8 cellular contexts compared by ENCODE assay signal in the genomic region with DNA sequence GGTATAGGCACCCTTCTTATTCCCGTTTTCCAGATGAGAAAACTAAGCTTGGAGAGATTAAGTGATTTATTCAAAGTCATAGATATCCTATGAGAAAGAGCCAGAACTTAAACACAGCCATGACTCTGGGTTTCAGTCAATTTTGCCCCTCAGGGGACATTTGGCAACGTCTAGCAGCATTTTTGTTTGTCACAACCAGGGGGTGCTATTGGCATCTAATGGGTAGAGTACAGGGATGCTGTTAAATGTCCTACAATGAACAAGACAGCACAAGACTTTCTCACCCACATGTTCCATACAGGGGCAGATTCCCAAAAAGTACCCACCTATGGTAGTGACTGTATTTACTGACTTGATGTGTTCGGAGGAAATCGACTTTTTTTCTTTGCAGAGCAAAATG. TPM values are rescaled to one million over a fixed set of nuclear protein-coding genes. Genes with fewer than 3 reads are reported as not detected.
A peak's percentile ranks its signal among the peaks of the same experiment; 100 is the strongest.
DNase-seq lines count a peak whose midpoint lies in the region; ATAC-seq and TF ChIP-seq lines count a peak whose summit lies in the region.

No MANE protein-coding gene starts in this region.

- no peak for DNase-seq in BJ (ENCODE audit: low read depth)
- peak; percentile 40 for DNase-seq in H7
- DNase-seq in RWPE2 (ENCODE audit: low spot score): no peak
- DNase-seq in iPS-NIHi11 (ENCODE audit: low spot score): peak; percentile 29
- no peak for DNase-seq in natural killer cell
- no peak for DNase-seq in colonic mucosa
- no peak for DNase-seq in T1000 (lab: John Stamatoyannopoulos, UW)

- H3K4me1 ChIP-seq in RWPE2 (ENCODE audit: insufficient read depth, poor library complexity, severe bottlenecking) (no peaks in the 10 kb centered on the region), colonic mucosa (no peaks in the 10 kb centered on the region)

- no peaks in the 10 kb centered on the region for H3K4me1 Mint-ChIP-seq in natural killer cell

- H3K9ac ChIP-seq in colonic mucosa (ENCODE audit: low read depth in 2 of 2, low read length in 2 of 2): no peak overlapping the region

- H3K9me3 Mint-ChIP-seq in natural killer cell: no peaks in the 10 kb centered on the region

- ATAC-seq in RWPE2 (ENCODE audit: low read depth): no peak
- ATAC-seq in natural killer cell: no peak
- ATAC-seq in GM21825 (IDR thresholded peaks at IDR 0.05; ENCODE audit: unreplicated experiment): no peak

- TF ChIP-seq CTCF in BJ (IDR thresholded peaks at IDR 0.05; ENCODE audit: insufficient read depth, low read depth, low read length): peak; percentile 51
- TF ChIP-seq CTCF in RWPE2 (IDR thresholded peaks at IDR 0.05; ENCODE audit: poor library complexity, severe bottlenecking): peak; percentile 64
- no peak for TF ChIP-seq CTCF in natural killer cell (IDR thresholded peaks at IDR 0.05)
- TF ChIP-seq CTCF in colonic mucosa (IDR thresholded peaks at IDR 0.05): no peak

- no peaks in the 10 kb centered on the region for H3K36me3 Mint-ChIP-seq in natural killer cell

- CTCF ChIA-PET in BJ (lab: Yijun Ruan, JAX): interaction anchor here (1.8 kb wide), 1 partner anchor 557 kb away, joined by 7 read pairs; no protein-coding TSS in a partner anchor

- peaks cover 12% of the 10 kb centered on the region for H3K27me3 ChIP-seq in BJ (ENCODE audit: control insufficient read depth, insufficient read depth, low read length)
- peaks cover 18% of the 10 kb centered on the region for H3K27me3 ChIP-seq in H7 (ENCODE audit: control insufficient read depth, insufficient read depth, low read length)
- peaks cover 15% of the 10 kb centered on the region for H3K27me3 ChIP-seq in RWPE2 (ENCODE audit: insufficient read depth, poor library complexity, severe bottlenecking)
- H3K27me3 ChIP-seq in colonic mucosa: peaks cover 11% of the 10 kb centered on the region

- H3K4me3 ChIP-seq in BJ (ENCODE audit: low read depth, low read length): no peak overlapping the region
- H3K4me3 ChIP-seq in H7 (ENCODE audit: insufficient read depth, low read depth, low read length): no peak overlapping the region
- no peak overlapping the region for H3K4me3 ChIP-seq in RWPE2 (ENCODE audit: severe bottlenecking)
- no peak overlapping the region for H3K4me3 ChIP-seq in colonic mucosa

- H3K9me3 ChIP-seq in RWPE2 (ENCODE audit: severe bottlenecking) (no peaks in the 10 kb centered on the region), colonic mucosa (no peaks in the 10 kb centered on the region)

- intact Hi-C loops in natural killer cell (cut with micrococcal nuclease): no loop called here
- intact Hi-C loops in colonic mucosa (cut with DNase I): no loop called here

- no peak overlapping the region for H3K27ac ChIP-seq in RWPE2 (ENCODE audit: poor library complexity, severe bottlenecking)
- H3K27ac ChIP-seq in colonic mucosa: no peak overlapping the region

- H3K27ac Mint-ChIP-seq in natural killer cell: no peak overlapping the region

- no peaks in the 10 kb centered on the region for H3K36me3 ChIP-seq in BJ (ENCODE audit: control insufficient read depth, insufficient read depth, low read length)
- H3K36me3 ChIP-seq in H7 (replicated peaks; ENCODE audit: control insufficient read depth, insufficient read depth, low read length): no peaks in the 10 kb centered on the region
- H3K36me3 ChIP-seq in RWPE2 (ENCODE audit: low read depth): no peaks in the 10 kb centered on the region
- no peaks in the 10 kb centered on the region for H3K36me3 ChIP-seq in colonic mucosa

- POLR2A ChIA-PET in BJ (lab: Charles Lee): no interaction called here

- H3K27me3 Mint-ChIP-seq in natural killer cell (ENCODE audit: low read depth in 2 of 2): peaks cover 23 to 36% of the 10 kb centered on the region in 2 donors

- no peak overlapping the region for H3K4me3 Mint-ChIP-seq in natural killer cell

RNA-seq across cellular contexts. Expression of a gene that starts 4.8 kb away (rescaled TPM):
- polyA plus RNA-seq in BJ (2011; rRNA removed): not detected in 2 replicates
- 0.05 TPM in 2 replicates for polyA minus RNA-seq in BJ (2011; rRNA and poly(A)+ RNA removed)
- total RNA-seq in H7 (2014; rRNA removed; shearing (Covaris generic)): 7.7 and 11.6 TPM in 2 replicates
- under 1 TPM in 1 of 3 donors, not detected in 2; 0.05 TPM for total RNA-seq in natural killer cell
- total RNA-seq in colonic mucosa: 1 to 10 TPM in 1 of 2 donors, under 1 TPM in 1; 0.74 to 1.3 TPM

Comparison
In these comparisons a context has a peak if more than half of its experiments do, and no peak if none do; other contexts are left out.
1. DNase-seq: peak in H7 (single experiment) and iPS-NIHi11 (single experiment); none in BJ (single experiment), RWPE2 (single experiment), natural killer cell (single experiment), colonic mucosa (single experiment) and T1000 (single experiment).
2. CTCF ChIP-seq: peak in BJ (single experiment) and RWPE2 (single experiment); none in natural killer cell (single experiment) and colonic mucosa (single experiment).